15 cellular contexts compared by ENCODE assay signal in the genomic region with DNA sequence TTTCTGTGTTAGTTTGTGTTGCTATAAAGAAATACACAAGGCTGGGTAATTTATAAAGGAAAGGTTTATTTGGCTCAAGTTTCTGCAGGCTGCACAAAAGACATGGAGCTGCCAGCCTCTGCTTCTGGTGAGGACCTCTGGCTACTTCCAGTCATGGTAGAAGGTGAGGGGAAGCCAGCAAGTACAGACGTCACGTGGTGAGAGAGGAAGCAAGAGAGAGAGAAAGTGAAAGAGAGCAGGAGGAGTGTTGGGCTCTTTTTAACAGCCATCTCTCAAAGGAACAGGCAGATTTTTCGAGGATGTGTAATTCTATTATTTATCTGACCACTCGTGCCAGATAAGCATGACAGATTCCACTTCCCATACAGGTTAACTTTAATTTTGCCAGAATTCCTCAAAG.
DNase-seq lines count a peak whose midpoint lies in the region; ATAC-seq, FAIRE-seq and TF ChIP-seq lines count a peak whose summit lies in the region.
"Had no signal": no experiment of that assay in that cellular context is flagged by ENCODE, and none has a peak within 500 bp of the region (broad histone marks: within the 10 kb centered on the region; RNA-seq: fewer than 3 reads in every experiment).

No MANE protein-coding gene starts in this region.

- no peak overlapping the region for H3K27ac Mint-ChIP-seq in activated naive CD4-positive, alpha-beta T cell treated with anti-CD3 and anti-CD28 coated beads, Interleukin-2, amount 10 ng/mL, durations not matched to agents 7 days and 5 days
- no peak overlapping the region for H3K27ac Mint-ChIP-seq in osteocyte (ENCODE audit: unreplicated experiment)
- H3K27ac Mint-ChIP-seq: activated T-helper 1 cell treated with anti-CD3 and anti-CD28 coated beads, Interleukin-12 subunit alpha, Interleukin-12 subunit beta, Interleukin-2, Interleukin-4 antibody, amounts not matched to agents 30 ng/mL and 10 ng/mL and 1 ng/mL, durations not matched to agents 14 hours and 24 hours and 36 hours had no signal

- no peak overlapping the region for H3K4me2 ChIP-seq in GM12878 (ENCODE audit: control insufficient read depth, insufficient read depth)

- no peak for TF ChIP-seq POLR2A in GM12878 (IDR thresholded peaks at IDR 0.05; ENCODE audit: low read depth, low read length)

- H3K36me3 Mint-ChIP-seq in activated naive CD4-positive, alpha-beta T cell treated with anti-CD3 and anti-CD28 coated beads, Interleukin-2, amount 10 ng/mL, durations not matched to agents 7 days and 5 days: no peaks in the 10 kb centered on the region
- no peaks in the 10 kb centered on the region for H3K36me3 Mint-ChIP-seq in osteocyte (ENCODE audit: unreplicated experiment)

- no peaks in the 10 kb centered on the region for H3K27me3 Mint-ChIP-seq in activated naive CD4-positive, alpha-beta T cell treated with anti-CD3 and anti-CD28 coated beads, Interleukin-2, amount 10 ng/mL, durations not matched to agents 7 days and 5 days
- no peaks in the 10 kb centered on the region for H3K27me3 Mint-ChIP-seq in osteocyte (ENCODE audit: unreplicated experiment)

- no peaks in the 10 kb centered on the region for H3K27me3 ChIP-seq in GM12878 (replicated peaks in 1 of 2; ENCODE audit: control insufficient read depth in 2 of 2, insufficient read depth in 2 of 2, low read length in 1 of 2)
- H3K27me3 ChIP-seq: BLaER1 treated with 17β-estradiol and CSF1 and Interleukin-3, amounts not matched to agents 10 nM and 100 nM; brain microvascular endothelial cell had no signal

- intact Hi-C loops in GM12878 (cut with micrococcal nuclease; ENCODE audit: unreplicated experiment): no loop called here

- CTCF ChIA-PET in GM12878 (lab: Yijun Ruan, JAX): no interaction called here
- CTCF ChIA-PET in activated naive CD4-positive, alpha-beta T cell treated with anti-CD3 and anti-CD28 coated beads, Interleukin-2, amount 10 ng/mL, durations not matched to agents 7 days and 5 days (lab: Charles Lee): no interaction called here

- TF ChIP-seq CTCF in GM10266 (IDR thresholded peaks at IDR 0.05; ENCODE audit: control insufficient read depth, insufficient read depth, low read depth, missing control alignments) (no peak), GM12878 (IDR thresholded peaks at IDR 0.05 in 2 of 3, conservative IDR thresholded peaks at IDR 0.05 in 1 of 3; ENCODE audit: control insufficient read depth in 2 of 3, extremely low read depth in 1 of 3, insufficient read depth in 1 of 3, low read depth in 3 of 3, low read length in 3 of 3) (no peak), osteocyte (IDR thresholded peaks at IDR 0.05) (no peak)

- no peaks in the 10 kb centered on the region for H3K36me3 ChIP-seq in GM12878 (ENCODE audit: control insufficient read depth in 2 of 2, insufficient read depth in 2 of 2, low read length in 1 of 2)
- H3K36me3 ChIP-seq: BLaER1 treated with 17β-estradiol and CSF1 and Interleukin-3, amounts not matched to agents 10 nM and 100 nM; brain microvascular endothelial cell had no signal

- DNase-seq in GM10266 (ENCODE audit: extremely low spot score) (peak; percentile 13), HT1080 (ENCODE audit: low read depth) (peak; percentile 64), GM12878 (ENCODE audit: low read depth, low spot score) (no peak), osteocyte (ENCODE audit: extremely low spot score, unreplicated experiment) (no peak), RKO (ENCODE audit: low spot score) (no peak)
- no peak for DNase-seq in activated naive CD4-positive, alpha-beta T cell treated with anti-CD3 and anti-CD28 coated beads, Interleukin-2, amount 10 ng/mL, durations not matched to agents 7 days and 5 days
- DNase-seq: brain microvascular endothelial cell; erythroblast; NCI-H69; stimulated activated CD4-positive, alpha-beta T cell treated with anti-CD3 and anti-CD28 coated beads, Interleukin-15, amount 100 ng/mL, for 24 hours had no signal

- no peak overlapping the region for H3K4me3 ChIP-seq in GM12878
- H3K4me3 ChIP-seq: BLaER1 treated with 17β-estradiol and CSF1 and Interleukin-3, amounts not matched to agents 10 nM and 100 nM had no signal

- POLR2A ChIA-PET in GM12878 (lab: Charles Lee): no interaction called here

- SMC1A ChIA-PET in GM12878 (lab: Charles Lee; ENCODE audit: uncharacterized antibody, unreplicated experiment): interaction anchor here (0.7 to 2.7 kb wide), 2 partner anchors 11 to 12 kb away, joined by 3 to 12 read pairs; no protein-coding TSS in a partner anchor

- no peak overlapping the region for H3K9ac ChIP-seq in GM12878 (ENCODE audit: control insufficient read depth, insufficient read depth, low read length)
- H3K9ac ChIP-seq: BLaER1 treated with 17β-estradiol and CSF1 and Interleukin-3, amounts not matched to agents 10 nM and 100 nM had no signal

- peak; percentile 38 for FAIRE-seq in GM12878 (lab: Jason Lieb, UNC)
- FAIRE-seq: TTC549 had no signal

- H3K79me2 ChIP-seq in GM12878 (ENCODE audit: control insufficient read depth, insufficient read depth, low read length): no peaks in the 10 kb centered on the region

- no peaks in the 10 kb centered on the region for H3K4me1 Mint-ChIP-seq in activated naive CD4-positive, alpha-beta T cell treated with anti-CD3 and anti-CD28 coated beads, Interleukin-2, amount 10 ng/mL, durations not matched to agents 7 days and 5 days
- no peaks in the 10 kb centered on the region for H3K4me1 Mint-ChIP-seq in osteocyte (ENCODE audit: unreplicated experiment)

- WGBS in GM12878 (ENCODE audit: insufficient coverage, insufficient replicate concordance, low lambda C conversion rate, missing lambda C conversion rate): 18% methylated on average over 4 of the region's 4 CpGs

- no peak for TF ChIP-seq RAD21 in GM12878 (IDR thresholded peaks at IDR 0.05; ENCODE audit: insufficient read depth, low read depth, low read length)

- H3K27ac ChIP-seq in GM12878 (ENCODE audit: control insufficient read depth, insufficient read depth): no peak overlapping the region
- H3K27ac ChIP-seq: BLaER1 treated with 17β-estradiol and CSF1 and Interleukin-3, amounts not matched to agents 10 nM and 100 nM; brain microvascular endothelial cell had no signal

- ATAC-seq in GM21526 (IDR thresholded peaks at IDR 0.05; ENCODE audit: low FRiP score, unreplicated experiment): peak; percentile 78
- peak; percentile 86 for ATAC-seq in GM12878
- ATAC-seq in esophagus mucosa: no peak

- no peak overlapping the region for H3K4me3 Mint-ChIP-seq in activated naive CD4-positive, alpha-beta T cell treated with anti-CD3 and anti-CD28 coated beads, Interleukin-2, amount 10 ng/mL, durations not matched to agents 7 days and 5 days
- H3K4me3 Mint-ChIP-seq in osteocyte (ENCODE audit: unreplicated experiment): no peak overlapping the region
- H3K4me3 Mint-ChIP-seq: activated T-helper 1 cell treated with anti-CD3 and anti-CD28 coated beads, Interleukin-12 subunit alpha, Interleukin-12 subunit beta, Interleukin-2, Interleukin-4 antibody, amounts not matched to agents 30 ng/mL and 10 ng/mL and 1 ng/mL, durations not matched to agents 14 hours and 24 hours and 36 hours had no signal

- H3K4me1 ChIP-seq in GM12878 (ENCODE audit: control insufficient read depth, insufficient read depth, low read length): no peaks in the 10 kb centered on the region

- no peaks in the 10 kb centered on the region for H4K20me1 ChIP-seq in GM12878 (ENCODE audit: control insufficient read depth, insufficient read depth)
- H4K20me1 ChIP-seq: BLaER1 treated with 17β-estradiol and CSF1 and Interleukin-3, amounts not matched to agents 10 nM and 100 nM had no signal

- no peaks in the 10 kb centered on the region for H3K9me3 ChIP-seq in GM12878 (replicated peaks; ENCODE audit: control insufficient read depth, insufficient read depth, low read length)

- no peaks in the 10 kb centered on the region for H3K9me3 Mint-ChIP-seq in activated naive CD4-positive, alpha-beta T cell treated with anti-CD3 and anti-CD28 coated beads, Interleukin-2, amount 10 ng/mL, durations not matched to agents 7 days and 5 days
- no peaks in the 10 kb centered on the region for H3K9me3 Mint-ChIP-seq in osteocyte (ENCODE audit: unreplicated experiment)

- H2AFZ ChIP-seq in GM12878 (ENCODE audit: control insufficient read depth, low read depth, low read length): peak overlapping the region; percentile 56

- TF ChIP-seq EP300 in GM12878 (IDR thresholded peaks at IDR 0.05; ENCODE audit: borderline replicate concordance in 1 of 2, control insufficient read depth in 1 of 2, low read depth in 2 of 2, low read length in 2 of 2): no peak

- RAD21 ChIA-PET in GM12878 (lab: Charles Lee; ENCODE audit: unreplicated experiment): interaction anchor here (0.7 kb wide), 1 partner anchor 452 kb away, joined by 3 read pairs; no protein-coding TSS in a partner anchor

- no TSS peak for BruUV-seq in GM12878 (replicated peaks; lab: Mats Ljungman, UMichigan)

- in situ Hi-C loops in GM12878 (cut with MboI): no loop called here

TF ChIP-seq in GM12878, 131 proteins besides CTCF, POLR2A, EP300 and RAD21 (continues in another document):
- TF ChIP-seq HDAC6 (IDR thresholded peaks at IDR 0.05; ENCODE audit: unreplicated experiment) (no peak), MTA3 (IDR thresholded peaks at IDR 0.05; ENCODE audit: borderline replicate concordance, low read length) (no peak), MTA2 (IDR thresholded peaks at IDR 0.05; ENCODE audit: low read depth) (no peak), SREBF2 (IDR thresholded peaks at IDR 0.05; ENCODE audit: low read length) (no peak), KDM1A (IDR thresholded peaks at IDR 0.05; ENCODE audit: borderline replicate concordance) (no peak)
- TF ChIP-seq, protein P1, sequence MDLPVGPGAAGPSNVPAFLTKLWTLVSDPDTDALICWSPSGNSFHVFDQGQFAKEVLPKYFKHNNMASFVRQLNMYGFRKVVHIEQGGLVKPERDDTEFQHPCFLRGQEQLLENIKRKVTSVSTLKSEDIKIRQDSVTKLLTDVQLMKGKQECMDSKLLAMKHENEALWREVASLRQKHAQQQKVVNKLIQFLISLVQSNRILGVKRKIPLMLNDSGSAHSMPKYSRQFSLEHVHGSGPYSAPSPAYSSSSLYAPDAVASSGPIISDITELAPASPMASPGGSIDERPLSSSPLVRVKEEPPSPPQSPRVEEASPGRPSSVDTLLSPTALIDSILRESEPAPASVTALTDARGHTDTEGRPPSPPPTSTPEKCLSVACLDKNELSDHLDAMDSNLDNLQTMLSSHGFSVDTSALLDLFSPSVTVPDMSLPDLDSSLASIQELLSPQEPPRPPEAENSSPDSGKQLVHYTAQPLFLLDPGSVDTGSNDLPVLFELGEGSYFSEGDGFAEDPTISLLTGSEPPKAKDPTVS (IDR thresholded peaks at IDR 0.05; ENCODE audit: low read depth, low read length): no peak
- TF ChIP-seq, protein P2, sequence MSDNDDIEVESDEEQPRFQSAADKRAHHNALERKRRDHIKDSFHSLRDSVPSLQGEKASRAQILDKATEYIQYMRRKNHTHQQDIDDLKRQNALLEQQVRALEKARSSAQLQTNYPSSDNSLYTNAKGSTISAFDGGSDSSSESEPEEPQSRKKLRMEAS (IDR thresholded peaks at IDR 0.05; ENCODE audit: low read depth, low read length): 0 out of 2 replicates have a peak, but pooled peaks have one; percentile 25

Comparison
In these comparisons a context has a peak if more than half of its experiments do, and no peak if none do; other contexts are left out.
1. DNase-seq: peak in GM10266 (single experiment) and HT1080 (single experiment); none in GM12878 (single experiment), activated naive CD4-positive, alpha-beta T cell treated with anti-CD3 and anti-CD28 coated beads, Interleukin-2, amount 10 ng/mL, durations not matched to agents 7 days and 5 days (single experiment), osteocyte (single experiment) and RKO (single experiment).